Comparison of ENCODE assay signal across 19 cellular contexts in genomic region chr12:66060361-66060907, GRCh38.
"Had no signal": no experiment of that assay in that cellular context is flagged by ENCODE, and none has a peak within 500 bp of the region (broad histone marks: within the 10 kb centered on the region; RNA-seq: fewer than 3 reads in every experiment).

No MANE protein-coding gene starts in this region.

- H3K4me3 ChIP-seq: adrenal gland, thyroid gland had no signal

- ATAC-seq: activated naive CD4-positive, alpha-beta T cell treated with anti-CD3 and anti-CD28 coated beads, Interleukin-2, amount 50 U/mL, for 72 hours; esophagus mucosa; naive thymus-derived CD8-positive, alpha-beta T cell had no signal

- H3K27ac ChIP-seq: adrenal gland, thyroid gland had no signal

- H3K4me1 Mint-ChIP-seq: activated B cell treated with CpG ODN at 0.5 μM for 24 hours, immature natural killer cell had no signal

- H3K9me3 Mint-ChIP-seq: activated B cell treated with CpG ODN at 0.5 μM for 24 hours; activated CD4-positive, alpha-beta memory T cell treated with anti-CD3 and anti-CD28 coated beads for 36 hours; activated naive CD4-positive, alpha-beta T cell treated with anti-CD3 and anti-CD28 coated beads, Interleukin-2, amount 50 U/mL, for 72 hours; activated T-helper 1 cell treated with anti-CD3 and anti-CD28 coated beads, Interleukin-12 subunit alpha, Interleukin-12 subunit beta, Interleukin-2, Interleukin-4 antibody, amounts not matched to agents 30 ng/mL and 10 ng/mL and 1 ng/mL, durations not matched to agents 14 hours and 24 hours and 36 hours; immature natural killer cell; memory B cell; naive thymus-derived CD8-positive, alpha-beta T cell; T-helper 2 cell treated with Interferon-gamma antibody and Interleukin-4, amounts not matched to agents 5 μg/mL and 100 μg/mL, for 36 hours had no signal

- H3K27me3 ChIP-seq: adrenal gland, thyroid gland had no signal

- H3K4me3 Mint-ChIP-seq: activated B cell treated with CpG ODN at 0.5 μM for 24 hours; activated CD4-positive, alpha-beta memory T cell treated with anti-CD3 and anti-CD28 coated beads for 36 hours; activated T-helper 1 cell treated with anti-CD3 and anti-CD28 coated beads, Interleukin-12 subunit alpha, Interleukin-12 subunit beta, Interleukin-2, Interleukin-4 antibody, amounts not matched to agents 30 ng/mL and 10 ng/mL and 1 ng/mL, durations not matched to agents 14 hours and 24 hours and 36 hours; immature natural killer cell; memory B cell; naive thymus-derived CD8-positive, alpha-beta T cell; T-helper 2 cell treated with Interferon-gamma antibody and Interleukin-4, amounts not matched to agents 5 μg/mL and 100 μg/mL, for 36 hours had no signal

- H3K27ac Mint-ChIP-seq: activated B cell treated with CpG ODN at 0.5 μM for 24 hours; activated CD4-positive, alpha-beta memory T cell treated with anti-CD3 and anti-CD28 coated beads for 36 hours; activated naive CD4-positive, alpha-beta T cell treated with anti-CD3 and anti-CD28 coated beads, Interleukin-2, amount 50 U/mL, for 72 hours; activated T-helper 1 cell treated with anti-CD3 and anti-CD28 coated beads, Interleukin-12 subunit alpha, Interleukin-12 subunit beta, Interleukin-2, Interleukin-4 antibody, amounts not matched to agents 30 ng/mL and 10 ng/mL and 1 ng/mL, durations not matched to agents 14 hours and 24 hours and 36 hours; immature natural killer cell; memory B cell; naive thymus-derived CD8-positive, alpha-beta T cell; T-helper 2 cell treated with Interferon-gamma antibody and Interleukin-4, amounts not matched to agents 5 μg/mL and 100 μg/mL, for 36 hours had no signal

- H3K4me1 ChIP-seq: adrenal gland, thyroid gland had no signal

- H3K36me3 Mint-ChIP-seq: activated CD4-positive, alpha-beta memory T cell treated with anti-CD3 and anti-CD28 coated beads for 36 hours; activated naive CD4-positive, alpha-beta T cell treated with anti-CD3 and anti-CD28 coated beads, Interleukin-2, amount 50 U/mL, for 72 hours; immature natural killer cell; memory B cell; naive thymus-derived CD8-positive, alpha-beta T cell had no signal

- DNase-seq: activated B cell treated with CpG ODN at 0.5 μM for 24 hours; activated CD4-positive, alpha-beta memory T cell treated with anti-CD3 and anti-CD28 coated beads for 36 hours; activated CD4-positive, alpha-beta T cell treated with anti-CD3 and anti-CD28 coated beads for 4 hours; activated gamma-delta T cell treated with Interleukin-2 at 50 U/mL for 16 hours; activated T-cell treated with anti-CD3 and anti-CD28 coated beads for 4 hours; adrenal gland; effector CD4-positive, alpha-beta T cell; immature natural killer cell; kidney glomerular epithelial cell; naive thymus-derived CD8-positive, alpha-beta T cell; posterior cingulate gyrus; stimulated activated CD8-positive, alpha-beta memory T cell treated with anti-CD3 and anti-CD28 coated beads, Interleukin-4, amount 100 ng/mL, for 48 hours; stimulated activated naive CD4-positive, alpha-beta T cell; thyroid gland had no signal

- H3K36me3 ChIP-seq: adrenal gland, thyroid gland had no signal

- H3K9me3 ChIP-seq: adrenal gland, thyroid gland had no signal
